Comparison of ENCODE assay signal across 8 cellular contexts in genomic region chr19:7293795-7294570, GRCh38. TPM values are rescaled to one million over a fixed set of nuclear protein-coding genes. Genes with fewer than 3 reads are reported as not detected.
A peak's percentile ranks its signal among the peaks of the same experiment; 100 is the strongest.
DNase-seq lines count a peak whose midpoint lies in the region; ATAC-seq and TF ChIP-seq lines count a peak whose summit lies in the region.

Gene INSR (minus strand): TSS chr19:7294414. CDS start chr19:7293891, 523 bp downstream.

- H3K27ac ChIP-seq in Karpas-422 (ENCODE audit: low read length) = no peak within 1 kb of the TSS

- ATAC-seq in GM18498 (IDR thresholded peaks at IDR 0.05; ENCODE audit: unreplicated experiment) = peak; percentile 78
- ATAC-seq in HG03064 (IDR thresholded peaks at IDR 0.05; ENCODE audit: low read depth, unreplicated experiment) = peak; percentile 68

- H3K27me3 ChIP-seq in kidney epithelial cell (ENCODE audit: control insufficient read depth, insufficient read depth, low read length) (peaks cover 5% of the 10 kb centered on the region), Karpas-422 (ENCODE audit: low read length) (peaks cover 3% of the 10 kb centered on the region; the same call in 1 of the 2 replicates)

- no peaks in the 10 kb centered on the region for H3K9me2 ChIP-seq in Karpas-422 (replicated peaks; ENCODE audit: insufficient read depth, low read length)

- H3K4me3 ChIP-seq in WI38 (ENCODE audit: low read depth, low read length) = peak within 1 kb of the TSS; percentile 62
- H3K4me3 ChIP-seq in kidney epithelial cell (ENCODE audit: low read depth, low read length) = peak within 1 kb of the TSS; percentile 60
- no peak within 1 kb of the TSS for H3K4me3 ChIP-seq in Karpas-422 (ENCODE audit: low read length)

- peak within 1 kb of the TSS; percentile 57 for H3K27ac Mint-ChIP-seq in chondrocyte (ENCODE audit: unreplicated experiment)

- no peaks in the 10 kb centered on the region for H3K9me3 Mint-ChIP-seq in chondrocyte (ENCODE audit: low read depth)

- H3K4me1 Mint-ChIP-seq in chondrocyte (ENCODE audit: low read depth) = peaks cover 15% of the 10 kb centered on the region

- H3K36me3 ChIP-seq in kidney epithelial cell (ENCODE audit: control insufficient read depth, insufficient read depth, low read length) (no peaks in the 10 kb centered on the region), Karpas-422 (ENCODE audit: insufficient read depth, low read length) (no peaks in the 10 kb centered on the region)

- H3K4me2 ChIP-seq in Karpas-422 (ENCODE audit: low read depth, low read length, poor library complexity, severe bottlenecking) = no peak within 1 kb of the TSS

- peak within 1 kb of the TSS; percentile 76 for H3K4me3 Mint-ChIP-seq in chondrocyte (ENCODE audit: unreplicated experiment)

- peaks cover 5% of the 10 kb centered on the region for H3K27me3 Mint-ChIP-seq in chondrocyte (ENCODE audit: low read depth)

- 0 out of 2 replicates have a peak, but pooled peaks cover 9% of the 10 kb centered on the region for H4K20me1 ChIP-seq in Karpas-422 (ENCODE audit: insufficient read depth, low read depth, low read length)

- H2AFZ ChIP-seq in Karpas-422 (ENCODE audit: low read length) = no peak within 1 kb of the TSS

- no peaks in the 10 kb centered on the region for H3K79me2 ChIP-seq in Karpas-422 (ENCODE audit: low read length)

- H3K9ac ChIP-seq in Karpas-422 (ENCODE audit: low read length) = no peak within 1 kb of the TSS

- no peaks in the 10 kb centered on the region for H3K9me3 ChIP-seq in Karpas-422 (ENCODE audit: low read length)

- DNase-seq in NCI-H2107 (lab: John Stamatoyannopoulos, UW) (peak; percentile 71), chondrocyte (ENCODE audit: low spot score) (no peak), kidney epithelial cell (ENCODE audit: low read depth) (peak; percentile 23), Karpas-422 (no peak)
- peak; percentile 62 for DNase-seq in stimulated activated CD4-positive, alpha-beta T cell treated with anti-CD3 and anti-CD28 coated beads, Interleukin-12 subunit alpha, Interleukin-12 subunit beta, amount 100 ng/mL, for 4 hours

- peaks cover 33% of the 10 kb centered on the region for H3K4me1 ChIP-seq in Karpas-422 (ENCODE audit: low read length)

- TF ChIP-seq CTCF in WI38 (IDR thresholded peaks at IDR 0.05; ENCODE audit: low read depth, low read length) = no peak
- no peak for TF ChIP-seq CTCF in chondrocyte (IDR thresholded peaks at IDR 0.05)
- TF ChIP-seq CTCF in kidney epithelial cell (IDR thresholded peaks at IDR 0.05; ENCODE audit: insufficient read depth, low read length, poor library complexity, severe bottlenecking) = no peak

- no peaks in the 10 kb centered on the region for H3K36me3 Mint-ChIP-seq in chondrocyte (ENCODE audit: low read depth)

RNA-seq across cellular contexts. Expression of gene INSR, which starts in this region (rescaled TPM):
- total RNA-seq in chondrocyte (19.5 to 32.5 TPM (median 30.9 TPM) in 3 replicates), kidney epithelial cell (15.5 and 23.1 TPM in 2 replicates)
- 0.04 TPM in 1 of 2 replicates, not detected in the other for total RNA-seq in Karpas-422 (2014; rRNA removed; shearing (Covaris generic); ENCODE audit: low replicate concordance)

Comparison
In these comparisons a context has a peak if more than half of its experiments do, and no peak if none do; other contexts are left out.
1. RNA of gene INSR (total RNA-seq): 19.5 to 32.5 TPM in chondrocyte and 15.5 to 23.1 TPM in kidney epithelial cell; 0.04 TPM in Karpas-422; every median in the first group is over 10 times any median in the second.
2. DNase-seq: peak in NCI-H2107 (single experiment), kidney epithelial cell (single experiment) and stimulated activated CD4-positive, alpha-beta T cell treated with anti-CD3 and anti-CD28 coated beads, Interleukin-12 subunit alpha, Interleukin-12 subunit beta, amount 100 ng/mL, for 4 hours (single experiment); none in chondrocyte (single experiment) and Karpas-422 (single experiment).